Comparison of ENCODE assay signal across 10 cellular contexts in the genomic region with DNA sequence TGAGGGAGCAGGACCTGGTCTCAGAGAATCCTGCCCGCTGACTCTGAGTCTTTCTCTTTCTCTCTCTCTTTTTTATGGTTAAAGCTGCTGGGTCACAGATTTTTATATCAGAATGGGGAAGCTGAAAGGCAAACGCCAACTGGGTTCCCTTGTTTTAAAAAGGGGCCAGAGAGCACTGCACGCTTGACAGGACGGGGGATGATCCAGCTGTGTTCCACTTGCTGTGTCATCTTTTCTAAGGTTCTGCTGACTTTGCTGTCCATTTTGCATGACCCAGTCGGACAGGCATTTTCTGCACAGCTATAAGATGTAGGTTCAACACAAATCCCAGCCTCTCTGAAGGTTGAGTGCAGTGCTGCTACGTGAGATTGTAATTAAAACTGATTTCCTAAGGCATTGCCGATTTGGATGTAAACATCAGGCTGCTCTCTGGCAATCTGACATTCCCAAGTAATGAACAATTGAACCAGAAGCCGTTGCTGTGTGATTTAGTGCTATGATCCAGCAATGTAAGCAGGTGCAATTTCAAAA. TPM values are rescaled to one million over a fixed set of nuclear protein-coding genes. Genes with fewer than 3 reads are reported as not detected.
DNase-seq lines count a peak whose midpoint lies in the region; ATAC-seq, FAIRE-seq and TF ChIP-seq lines count a peak whose summit lies in the region.
"Had no signal": no experiment of that assay in that cellular context is flagged by ENCODE, and none has a peak within 500 bp of the region (broad histone marks: within the 10 kb centered on the region; RNA-seq: fewer than 3 reads in every experiment).

No MANE protein-coding gene starts in this region.

- no peak for DNase-seq in activated naive CD4-positive, alpha-beta T cell treated with Interleukin-2 at 50 U/mL for 16 hours
- no peak for DNase-seq in activated naive CD8-positive, alpha-beta T cell treated with anti-CD3 and anti-CD28 coated beads, Interleukin-2, amount 50 U/mL, for 24 hours
- DNase-seq in lower lobe of right lung (no peak), upper lobe of left lung (no peak), NCI-H2196 treated with DMSO at 0.1 percent for 48 hours (lab: John Stamatoyannopoulos, UW; ENCODE audit: unreplicated experiment) (no peak), RCC 7860 (ENCODE audit: low spot score) (no peak)

- no peak for TF ChIP-seq POLR2A in upper lobe of left lung (IDR thresholded peaks at IDR 0.05)

- ATAC-seq in activated naive CD8-positive, alpha-beta T cell treated with anti-CD3 and anti-CD28 coated beads, Interleukin-2, amount 50 U/mL, for 24 hours: no peak
- ATAC-seq in lower lobe of right lung (peak; percentile 17 to 63), upper lobe of left lung (ENCODE audit: low FRiP score in 2 of 2) (peak in 1 of 2 donors; percentile 73), HG02840 (IDR thresholded peaks at IDR 0.05; ENCODE audit: low FRiP score, unreplicated experiment) (no peak)
- ATAC-seq: K562 had no signal

- no peak for TF ChIP-seq EP300 in upper lobe of left lung (IDR thresholded peaks at IDR 0.05)

- H3K4me3 Mint-ChIP-seq in activated naive CD4-positive, alpha-beta T cell treated with anti-CD3 and anti-CD28 coated beads, Interleukin-2, amount 50 U/mL, for 24 hours: peak overlapping the region; percentile 11
- H3K4me3 Mint-ChIP-seq in activated naive CD8-positive, alpha-beta T cell treated with anti-CD3 and anti-CD28 coated beads, Interleukin-2, amount 50 U/mL, for 24 hours: no peak overlapping the region

- H3K27me3 ChIP-seq in lower lobe of right lung (ENCODE audit: low read depth) (no peaks in the 10 kb centered on the region), upper lobe of left lung (no peaks in the 10 kb centered on the region)
- H3K27me3 ChIP-seq: BLaER1 had no signal

- peak overlapping the region; percentile 28 for H3K27ac ChIP-seq in lower lobe of right lung
- H3K27ac ChIP-seq in upper lobe of left lung: peak overlapping the region; percentile 6 to 52 (median 34)
- H3K27ac ChIP-seq: BLaER1 had no signal

- no peak for TF ChIP-seq CTCF in lower lobe of right lung (IDR thresholded peaks at IDR 0.05)
- TF ChIP-seq CTCF in upper lobe of left lung (IDR thresholded peaks at IDR 0.05): no peak

- no peaks in the 10 kb centered on the region for H3K9me3 ChIP-seq in lower lobe of right lung
- no peaks in the 10 kb centered on the region for H3K9me3 ChIP-seq in upper lobe of left lung
- H3K9me3 ChIP-seq: BLaER1 had no signal

- no peak for FAIRE-seq in RCC 7860 (lab: Jason Lieb, UNC)
- FAIRE-seq: K562 had no signal

- H3K4me3 ChIP-seq in lower lobe of right lung (no peak overlapping the region), upper lobe of left lung (no peak overlapping the region)
- H3K4me3 ChIP-seq: BLaER1, K562 had no signal

- peaks cover 94% of the 10 kb centered on the region for H3K4me1 Mint-ChIP-seq in activated naive CD4-positive, alpha-beta T cell treated with anti-CD3 and anti-CD28 coated beads, Interleukin-2, amount 50 U/mL, for 24 hours
- H3K4me1 Mint-ChIP-seq in activated naive CD8-positive, alpha-beta T cell treated with anti-CD3 and anti-CD28 coated beads, Interleukin-2, amount 50 U/mL, for 24 hours: peaks cover 90% of the 10 kb centered on the region

- peak overlapping the region; percentile 76 for H3K27ac Mint-ChIP-seq in activated naive CD4-positive, alpha-beta T cell treated with anti-CD3 and anti-CD28 coated beads, Interleukin-2, amount 50 U/mL, for 24 hours
- peak overlapping the region; percentile 82 for H3K27ac Mint-ChIP-seq in activated naive CD8-positive, alpha-beta T cell treated with anti-CD3 and anti-CD28 coated beads, Interleukin-2, amount 50 U/mL, for 24 hours

- peaks cover 33% of the 10 kb centered on the region for H3K36me3 Mint-ChIP-seq in activated naive CD4-positive, alpha-beta T cell treated with anti-CD3 and anti-CD28 coated beads, Interleukin-2, amount 50 U/mL, for 24 hours
- peaks cover 48% of the 10 kb centered on the region for H3K36me3 Mint-ChIP-seq in activated naive CD8-positive, alpha-beta T cell treated with anti-CD3 and anti-CD28 coated beads, Interleukin-2, amount 50 U/mL, for 24 hours (ENCODE audit: low read depth)

- peaks cover 25% of the 10 kb centered on the region for H3K36me3 ChIP-seq in lower lobe of right lung
- H3K36me3 ChIP-seq in upper lobe of left lung: peaks cover 0 to 21% (median 15%) of the 10 kb centered on the region in 4 donors
- H3K36me3 ChIP-seq: BLaER1 had no signal

- intact Hi-C loops in lower lobe of right lung (cut with DNase I): no loop called here

- whole genome bisulfite sequencing in upper lobe of left lung, 2 donors: 46 to 63% methylated on average over 8 of the region's 8 CpGs

- H3K4me1 ChIP-seq in lower lobe of right lung (peaks cover 56% of the 10 kb centered on the region), upper lobe of left lung (peaks cover 37 to 52% (median 46%) of the 10 kb centered on the region in 4 donors)
- H3K4me1 ChIP-seq: BLaER1 had no signal

- H3K27me3 Mint-ChIP-seq in activated naive CD4-positive, alpha-beta T cell treated with anti-CD3 and anti-CD28 coated beads, Interleukin-2, amount 50 U/mL, for 24 hours: no peaks in the 10 kb centered on the region
- H3K27me3 Mint-ChIP-seq in activated naive CD8-positive, alpha-beta T cell treated with anti-CD3 and anti-CD28 coated beads, Interleukin-2, amount 50 U/mL, for 24 hours: no peaks in the 10 kb centered on the region

- no peaks in the 10 kb centered on the region for H3K9me3 Mint-ChIP-seq in activated naive CD4-positive, alpha-beta T cell treated with anti-CD3 and anti-CD28 coated beads, Interleukin-2, amount 50 U/mL, for 24 hours
- H3K9me3 Mint-ChIP-seq in activated naive CD8-positive, alpha-beta T cell treated with anti-CD3 and anti-CD28 coated beads, Interleukin-2, amount 50 U/mL, for 24 hours: no peaks in the 10 kb centered on the region

RNA-seq across cellular contexts. Expression of a gene that starts 25.8 kb away (rescaled TPM):
- total RNA-seq in lower lobe of right lung: 48.0 TPM
- total RNA-seq in upper lobe of left lung: 10 to 100 TPM; 26.6 to 38.9 (median 30.0) TPM

Comparison
In these comparisons a context has a peak if more than half of its experiments do, and no peak if none do; other contexts are left out.
1. ATAC-seq: peak in lower lobe of right lung (2 of 2); none in activated naive CD8-positive, alpha-beta T cell treated with anti-CD3 and anti-CD28 coated beads, Interleukin-2, amount 50 U/mL, for 24 hours (single experiment) and HG02840 (single experiment).